ENCODE assay signal across 1 cellular context in genomic region chr12:89782807-89783206, GRCh38.
TF ChIP-seq lines count a peak whose summit lies in the region.

No MANE protein-coding gene starts in this region.

TF ChIP-seq in IMR-90, 13 proteins besides CTCF, POLR2A, EP300 and RAD21 (continued from another document):
- TF ChIP-seq BHLHE40 (IDR thresholded peaks at IDR 0.05; ENCODE audit: low read depth, low read length), result no peak
- TF ChIP-seq CHD1 (IDR thresholded peaks at IDR 0.05; ENCODE audit: low read depth, low read length), result no peak
- peak; percentile 59 for TF ChIP-seq FOS (IDR thresholded peaks at IDR 0.05; ENCODE audit: low read depth, low read length)
- TF ChIP-seq MAFK (IDR thresholded peaks at IDR 0.05; ENCODE audit: low read depth, low read length), result no peak
- TF ChIP-seq MXI1 (IDR thresholded peaks at IDR 0.05; ENCODE audit: borderline replicate concordance, low read depth, low read length), result no peak
- no peak for TF ChIP-seq SMC3 (IDR thresholded peaks at IDR 0.05; ENCODE audit: low read depth, low read length)
- no peak for TF ChIP-seq RFX5 (IDR thresholded peaks at IDR 0.05; ENCODE audit: low read depth, low read length)
